Comparison of ENCODE assay signal across 8 cellular contexts in the genomic region with DNA sequence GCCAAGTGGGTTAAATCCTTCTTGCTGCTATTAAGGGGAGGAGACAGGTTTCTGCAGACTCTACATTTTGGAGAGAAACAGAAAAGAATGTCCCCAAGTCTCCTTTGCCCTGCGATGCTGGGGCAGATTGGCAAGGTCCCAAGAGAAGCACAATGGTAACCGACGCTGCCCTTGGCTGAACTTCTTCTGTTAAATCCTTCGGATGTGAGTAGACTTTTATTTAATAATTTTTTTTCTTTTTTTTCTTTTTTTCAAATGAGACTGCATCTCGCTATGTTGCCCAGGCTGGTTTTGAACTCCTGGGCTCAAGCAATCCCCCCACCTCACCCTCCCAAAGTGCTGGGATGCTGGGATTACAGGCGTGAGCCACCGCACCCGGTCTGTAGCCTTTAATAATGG. TPM values are rescaled to one million over a fixed set of nuclear protein-coding genes. Genes with fewer than 3 reads are reported as not detected.
A peak's percentile ranks its signal among the peaks of the same experiment; 100 is the strongest.
DNase-seq lines count a peak whose midpoint lies in the region; ATAC-seq and TF ChIP-seq lines count a peak whose summit lies in the region.

No MANE protein-coding gene starts in this region.

- peak overlapping the region; percentile 42 for H3K27ac Mint-ChIP-seq in activated T-helper 17 cell treated with anti-CD3 and anti-CD28 coated beads, Interleukin-2, amount 50 U/mL, for 72 hours

- H3K4me1 ChIP-seq in heart right ventricle (peaks cover 0 to 54% (median 44%) of the 10 kb centered on the region in 9 donors), tibial nerve (peaks cover 0 to 32% (median 17%) of the 10 kb centered on the region in 4 donors)

- DNase-seq in heart right ventricle (peak in 1 of 2 donors; percentile 52), cardiac septum (ENCODE audit: low spot score) (no peak), kidney epithelial cell (ENCODE audit: low read depth) (no peak), tibial nerve (ENCODE audit: low spot score in 2 of 2) (peak in 1 of 2 donors; percentile 34), NCI-H2227 (lab: John Stamatoyannopoulos, UW; ENCODE audit: unreplicated experiment) (no peak), KBM-7 (no peak)

- TF ChIP-seq POLR2A in tibial nerve (IDR thresholded peaks at IDR 0.05) = no peak

- WGBS in heart right ventricle, 2 donors = 6 to 8% methylated on average over 8 of the region's 8 CpGs
- WGBS in tibial nerve, 2 donors = 1 to 2% methylated on average over 8 of the region's 8 CpGs

- H3K9me3 ChIP-seq in heart right ventricle = peaks cover 0 to 13% (median 0%) of the 10 kb centered on the region in 11 donors
- peaks cover 0 to 2% (median 0%) of the 10 kb centered on the region in 4 donors for H3K9me3 ChIP-seq in tibial nerve

- H3K4me3 ChIP-seq in heart right ventricle (peak overlapping the region in 9 of 10 donors; percentile 14 to 72 (median 66)), kidney epithelial cell (ENCODE audit: low read depth, low read length) (peak overlapping the region; percentile 65), tibial nerve (peak overlapping the region; percentile 67 to 78 (median 72))

- H3K27me3 ChIP-seq in heart right ventricle (no peaks in the 10 kb centered on the region), kidney epithelial cell (ENCODE audit: control insufficient read depth, insufficient read depth, low read length) (no peaks in the 10 kb centered on the region), tibial nerve (no peaks in the 10 kb centered on the region)

- ATAC-seq in heart right ventricle = no peak
- no peak for ATAC-seq in activated T-helper 17 cell treated with anti-CD3 and anti-CD28 coated beads, Interleukin-2, amount 50 U/mL, for 72 hours (replicated peaks)
- ATAC-seq in HG03354 (IDR thresholded peaks at IDR 0.05; ENCODE audit: poor library complexity, severe bottlenecking, unreplicated experiment) = no peak

- H3K9me3 Mint-ChIP-seq in activated T-helper 17 cell treated with anti-CD3 and anti-CD28 coated beads, Interleukin-2, amount 50 U/mL, for 72 hours = no peaks in the 10 kb centered on the region

- H3K27ac ChIP-seq in heart right ventricle (peak overlapping the region in 9 of 10 donors; percentile 21 to 90 (median 52)), tibial nerve (peak overlapping the region; percentile 69 to 97 (median 82))

- peak overlapping the region; percentile 71 for H3K4me3 Mint-ChIP-seq in activated T-helper 17 cell treated with anti-CD3 and anti-CD28 coated beads, Interleukin-2, amount 50 U/mL, for 72 hours

- H3K36me3 ChIP-seq in heart right ventricle = peaks cover 0 to 4% (median 0%) of the 10 kb centered on the region in 9 donors
- no peaks in the 10 kb centered on the region for H3K36me3 ChIP-seq in kidney epithelial cell (ENCODE audit: control insufficient read depth, insufficient read depth, low read length)
- peaks cover 0 to 3% (median 0%) of the 10 kb centered on the region in 3 donors for H3K36me3 ChIP-seq in tibial nerve

- intact Hi-C loops in heart right ventricle (cut with DNase I) (loop anchor here in 4 of 10 donors (2.0 to 10.0 kb wide), 4 partner anchors 44 to 71 kb away; a partner anchor contains a TSS), cardiac septum (cut with DNase I) (loop anchor here (2.0 to 5.0 kb wide), 2 partner anchors 20 to 71 kb away; a partner anchor contains a TSS)

- H3K36me3 Mint-ChIP-seq in activated T-helper 17 cell treated with anti-CD3 and anti-CD28 coated beads, Interleukin-2, amount 50 U/mL, for 72 hours (ENCODE audit: low read depth) = peaks cover 30% of the 10 kb centered on the region

- no peak for TF ChIP-seq EP300 in tibial nerve (IDR thresholded peaks at IDR 0.05)

- TF ChIP-seq CTCF in heart right ventricle (IDR thresholded peaks at IDR 0.05) = no peak
- TF ChIP-seq CTCF in kidney epithelial cell (IDR thresholded peaks at IDR 0.05; ENCODE audit: insufficient read depth, low read length, poor library complexity, severe bottlenecking) = no peak
- no peak for TF ChIP-seq CTCF in tibial nerve (IDR thresholded peaks at IDR 0.05)

- no peaks in the 10 kb centered on the region for H3K27me3 Mint-ChIP-seq in activated T-helper 17 cell treated with anti-CD3 and anti-CD28 coated beads, Interleukin-2, amount 50 U/mL, for 72 hours

- peaks cover 35% of the 10 kb centered on the region for H3K4me1 Mint-ChIP-seq in activated T-helper 17 cell treated with anti-CD3 and anti-CD28 coated beads, Interleukin-2, amount 50 U/mL, for 72 hours

- in situ Hi-C loops in KBM-7 (cut with MboI; ENCODE audit: low pct_unique_long_range_greater_than_20kb, low sequenced_read_pairs) = no loop called here

RNA-seq across cellular contexts. Expression of a gene that starts 13.9 kb away (rescaled TPM):
- total RNA-seq in heart right ventricle = 1,000 to 10,000 TPM in 1 of 10 donors, 100 to 1,000 TPM in 9; 678 to 1,003 (median 867) TPM
- 1,000 to 10,000 TPM in 1 of 2 donors, 100 to 1,000 TPM in 1; 870 to 2,296 TPM for polyA plus RNA-seq in heart right ventricle
- total RNA-seq in cardiac septum = 616 TPM
- total RNA-seq in activated T-helper 17 cell treated with anti-CD3 and anti-CD28 coated beads, Interleukin-2, amount 50 U/mL, for 72 hours = 100 to 1,000 TPM; 164 to 216 TPM
- total RNA-seq in kidney epithelial cell = 247 and 275 TPM in 2 replicates
- 100 to 1,000 TPM; 171 to 241 (median 220) TPM for total RNA-seq in tibial nerve

RNA-seq across cellular contexts. Expression of a gene that starts 14.1 kb away (rescaled TPM):
- total RNA-seq in heart right ventricle (10 to 100 TPM; 19.6 to 41.1 (median 29.6) TPM), cardiac septum (43.2 TPM), kidney epithelial cell (15.6 and 19.2 TPM in 2 replicates), tibial nerve (10 to 100 TPM; 24.9 to 33.5 (median 32.6) TPM)
- polyA plus RNA-seq in heart right ventricle = 10 to 100 TPM; 11.8 to 19.2 TPM
- 10 to 100 TPM; 21.3 to 22.1 TPM for total RNA-seq in activated T-helper 17 cell treated with anti-CD3 and anti-CD28 coated beads, Interleukin-2, amount 50 U/mL, for 72 hours

RNA-seq across cellular contexts. Expression of a gene that starts 20.4 kb away (rescaled TPM):
- 10 to 100 TPM; 43.7 to 64.1 (median 51.7) TPM for total RNA-seq in heart right ventricle
- 10 to 100 TPM; 71.8 to 72.3 TPM for polyA plus RNA-seq in heart right ventricle
- total RNA-seq in cardiac septum = 39.3 TPM
- total RNA-seq in activated T-helper 17 cell treated with anti-CD3 and anti-CD28 coated beads, Interleukin-2, amount 50 U/mL, for 72 hours = 10 to 100 TPM; 25.4 to 48.2 TPM
- total RNA-seq in kidney epithelial cell = 68.5 and 77.7 TPM in 2 replicates
- total RNA-seq in tibial nerve = 10 to 100 TPM; 32.1 to 51.9 (median 46.0) TPM

RNA-seq across cellular contexts. Expression of a gene that starts 45.5 kb away (rescaled TPM):
- total RNA-seq in heart right ventricle (10 to 100 TPM; 10.8 to 25.3 (median 16.3) TPM), cardiac septum (20.1 TPM), kidney epithelial cell (51.9 and 52.3 TPM in 2 replicates), tibial nerve (10 to 100 TPM; 10.7 to 19.2 (median 13.9) TPM)
- 10 to 100 TPM in 1 of 2 donors, 1 to 10 TPM in 1; 8.5 to 11.9 TPM for polyA plus RNA-seq in heart right ventricle
- total RNA-seq in activated T-helper 17 cell treated with anti-CD3 and anti-CD28 coated beads, Interleukin-2, amount 50 U/mL, for 72 hours = 1 to 10 TPM in 1 of 2 donors, under 1 TPM in 1; 0.56 to 1.2 TPM

RNA-seq across cellular contexts. Expression of a gene that starts 54.9 kb away (rescaled TPM):
- total RNA-seq in heart right ventricle (10 to 100 TPM in 8 of 10 donors, 1 to 10 TPM in 2; 7.5 to 17.4 (median 11.9) TPM), cardiac septum (22.7 TPM), kidney epithelial cell (19.1 and 23.1 TPM in 2 replicates), tibial nerve (10 to 100 TPM in 1 of 4 donors, 1 to 10 TPM in 3; 4.6 to 27.9 (median 7.7) TPM)
- polyA plus RNA-seq in heart right ventricle = 10 to 100 TPM in 1 of 2 donors, 1 to 10 TPM in 1; 3.6 to 12.4 TPM
- total RNA-seq in activated T-helper 17 cell treated with anti-CD3 and anti-CD28 coated beads, Interleukin-2, amount 50 U/mL, for 72 hours = 10 to 100 TPM in 1 of 2 donors, 1 to 10 TPM in 1; 5.4 to 14.6 TPM
